Comparison of ENCODE assay signal across 13 cellular contexts in the genomic region with DNA sequence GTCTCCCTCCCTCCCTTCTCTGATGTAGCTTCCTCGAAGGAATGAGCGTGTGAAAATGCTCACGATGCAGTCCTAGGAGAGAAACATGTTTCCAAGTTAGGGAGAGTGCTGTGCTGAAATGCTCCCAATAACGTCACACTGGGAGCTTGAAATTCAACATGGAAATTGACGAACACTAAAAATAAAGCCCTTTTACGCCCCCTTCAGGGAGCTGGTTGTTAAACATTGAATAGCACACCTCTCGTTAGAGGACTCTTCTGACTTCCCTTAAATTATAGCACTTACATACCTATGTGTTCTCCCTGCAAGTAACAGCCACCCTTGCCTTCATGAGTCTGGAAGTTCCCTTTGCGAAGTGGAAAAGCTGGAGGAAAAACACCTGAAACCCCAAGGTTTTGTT.
DNase-seq lines count a peak whose midpoint lies in the region; TF ChIP-seq lines count a peak whose summit lies in the region.
"Had no signal": no experiment of that assay in that cellular context is flagged by ENCODE, and none has a peak within 500 bp of the region (broad histone marks: within the 10 kb centered on the region; RNA-seq: fewer than 3 reads in every experiment).

No MANE protein-coding gene starts in this region.

- H3K27ac ChIP-seq in OCI-LY1 (ENCODE audit: low read depth, low read length, poor library complexity, severe bottlenecking) = no peak overlapping the region
- H3K27ac ChIP-seq in esophagus muscularis mucosa (replicated peaks in 1 of 4) = no peak overlapping the region

- H3K36me3 ChIP-seq in BJ (ENCODE audit: control insufficient read depth, insufficient read depth, low read length) (no peaks in the 10 kb centered on the region), OCI-LY1 (ENCODE audit: insufficient read depth, low read length) (no peaks in the 10 kb centered on the region), esophagus muscularis mucosa (no peaks in the 10 kb centered on the region)

- intact Hi-C loops in esophagus muscularis mucosa (cut with DNase I) = no loop called here

- H3K27me3 ChIP-seq in BJ (ENCODE audit: control insufficient read depth, insufficient read depth, low read length) (peaks cover 1% of the 10 kb centered on the region; the same call in 1 of the 2 replicates), OCI-LY1 (ENCODE audit: insufficient read depth, low read length) (no peaks in the 10 kb centered on the region), esophagus muscularis mucosa (peaks cover 0 to 43% (median 0%) of the 10 kb centered on the region in 4 donors)

- H2AFZ ChIP-seq in OCI-LY1 (ENCODE audit: low read length) = no peak overlapping the region

- TF ChIP-seq POLR2A in esophagus muscularis mucosa (IDR thresholded peaks at IDR 0.05; ENCODE audit: low read depth) = no peak

- TF ChIP-seq CTCF in BJ (IDR thresholded peaks at IDR 0.05; ENCODE audit: insufficient read depth, low read depth, low read length) (peak; percentile 10; the same call in 1 of the 2 replicates), GM12865 (IDR thresholded peaks at IDR 0.05; ENCODE audit: insufficient read depth, low read depth, low read length, missing control alignments) (peak; percentile 6), OCI-LY1 (IDR thresholded peaks at IDR 0.05; ENCODE audit: low read length) (peak; percentile 42; the same call in 1 of the 2 replicates), esophagus muscularis mucosa (IDR thresholded peaks at IDR 0.05) (no peak), GM13976 (IDR thresholded peaks at IDR 0.05; ENCODE audit: borderline replicate concordance, control extremely low read depth, extremely low read depth, insufficient read depth, missing control alignments) (no peak)

- DNase-seq in BJ (ENCODE audit: low read depth) (no peak), GM12865 (ENCODE audit: low read depth) (no peak), esophagus muscularis mucosa (ENCODE audit: extremely low spot score) (peak; percentile 12), GM13976 (ENCODE audit: low spot score) (no peak), HCEC 1CT (no peak), occipital lobe (lab: John Stamatoyannopoulos, UW) (no peak), GM19240 (ENCODE audit: insufficient read length, low spot score) (no peak)
- DNase-seq: activated T-cell treated with anti-CD3 and anti-CD28 coated beads, Interleukin-2, amount 50 U/mL, for 48 hours; aorta; CD8-positive, alpha-beta T cell; NCI-H1048; Right ventricle myocardium superior had no signal

- H3K4me1 ChIP-seq in OCI-LY1 (ENCODE audit: insufficient read depth, low read length, severe bottlenecking) = no peaks in the 10 kb centered on the region
- no peaks in the 10 kb centered on the region for H3K4me1 ChIP-seq in esophagus muscularis mucosa

- H3K9me2 ChIP-seq in OCI-LY1 (ENCODE audit: low read depth, low read length) = no peaks in the 10 kb centered on the region

- 46% methylated on average over 8 of the region's 8 CpGs for WGBS in esophagus muscularis mucosa

- no peak overlapping the region for H3K9ac ChIP-seq in OCI-LY1 (ENCODE audit: low read length)

- no peaks in the 10 kb centered on the region for H3K79me2 ChIP-seq in OCI-LY1 (ENCODE audit: insufficient read depth, low read length)

- H3K4me3 ChIP-seq in BJ (ENCODE audit: low read depth, low read length) (no peak overlapping the region), GM12865 (ENCODE audit: low read depth, low read length) (no peak overlapping the region), OCI-LY1 (ENCODE audit: low read depth, low read length, poor library complexity, severe bottlenecking) (no peak overlapping the region), esophagus muscularis mucosa (no peak overlapping the region)

- TF ChIP-seq EP300 in esophagus muscularis mucosa (IDR thresholded peaks at IDR 0.05) = no peak

- POLR2A ChIA-PET in BJ (lab: Charles Lee) = no interaction called here

- H4K20me1 ChIP-seq in OCI-LY1 (ENCODE audit: insufficient read depth, low read length) = no peaks in the 10 kb centered on the region

- H3K9me3 ChIP-seq in OCI-LY1 (ENCODE audit: low read length) (no peaks in the 10 kb centered on the region), esophagus muscularis mucosa (no peaks in the 10 kb centered on the region)

- no peaks in the 10 kb centered on the region for H3F3A ChIP-seq in OCI-LY1 (ENCODE audit: insufficient read depth, low read length)

- no peak overlapping the region for H3K4me2 ChIP-seq in OCI-LY1 (ENCODE audit: low read length)

- in situ Hi-C loops in GM13976 (cut with MboI; ENCODE audit: low sequenced_read_pairs, unreplicated experiment) = no loop called here

- CTCF ChIA-PET in BJ (lab: Yijun Ruan, JAX) = interaction anchor here (0.8 to 2.6 kb wide), 3 partner anchors 11 to 641 kb away, joined by 4 to 15 read pairs (median 8); no protein-coding TSS in a partner anchor

Comparison
In these comparisons a context has a peak if more than half of its experiments do, and no peak if none do; other contexts are left out.
1. CTCF ChIP-seq: peak in BJ (single experiment), GM12865 (single experiment) and OCI-LY1 (single experiment); none in esophagus muscularis mucosa (0 of 3) and GM13976 (single experiment).